Comparison of ENCODE assay signal across 32 cellular contexts in genomic region chr6:19713411-19713810, GRCh38.
"Had no signal": no experiment of that assay in that cellular context is flagged by ENCODE, and none has a peak within 500 bp of the region (broad histone marks: within the 10 kb centered on the region; RNA-seq: fewer than 3 reads in every experiment).

No MANE protein-coding gene starts in this region.

- H3K27ac ChIP-seq: body of pancreas, esophagus muscularis mucosa, ovary, skin epidermis, thoracic aorta, uterus, WERI-Rb-1 had no signal

- DNase-seq: activated CD4-positive, alpha-beta T cell treated with anti-CD3 and anti-CD28 coated beads for 48 hours; activated CD4-positive, alpha-beta T cell treated with anti-CD3 and anti-CD28 coated beads, Interleukin-2, amount 50 U/mL, for 48 hours; activated CD8-positive, alpha-beta memory T cell treated with anti-CD3 and anti-CD28 coated beads for 24 hours; activated effector memory CD4-positive, alpha-beta T cell treated with Interleukin-2 at 50 U/mL for 16 hours; activated naive CD4-positive, alpha-beta T cell treated with Interleukin-2 at 50 U/mL for 16 hours; anterior cingulate cortex; body of pancreas; cortex of kidney; endodermal cell; left cardiac atrium; left ventricle myocardium superior; mucosa of descending colon; ovary; retina; stimulated activated CD4-positive, alpha-beta T cell treated with anti-CD3 and anti-CD28 coated beads, Interleukin-12 subunit alpha, Interleukin-12 subunit beta, amount 100 ng/mL, for 4 hours; stimulated activated CD4-positive, alpha-beta T cell treated with anti-CD3 and anti-CD28 coated beads, Interleukin-4, amount 100 ng/mL, for 24 hours; T-helper 9 cell; trophoblast cell; uterus; WERI-Rb-1 had no signal

- H3K9me3 Mint-ChIP-seq: stimulated activated effector memory CD8-positive, alpha-beta T cell treated with anti-CD3 and anti-CD28 coated beads, Interleukin-12 subunit alpha, Interleukin-12 subunit beta, amount 100 ng/mL, for 72 hours; stimulated activated naive CD8-positive, alpha-beta T cell treated with anti-CD3 and anti-CD28 coated beads, Interleukin-15, Interleukin-2, amounts not matched to agents 100 ng/mL and 50 ng/mL, for 24 hours had no signal

- H3K4me1 Mint-ChIP-seq: stimulated activated effector memory CD8-positive, alpha-beta T cell treated with anti-CD3 and anti-CD28 coated beads, Interleukin-12 subunit alpha, Interleukin-12 subunit beta, amount 100 ng/mL, for 72 hours had no signal

- H3K9me3 ChIP-seq: body of pancreas, esophagus muscularis mucosa, mucosa of descending colon, ovary, thoracic aorta, uterus had no signal

- H3K4me3 Mint-ChIP-seq: activated naive CD8-positive, alpha-beta T cell; endodermal cell; nephron; stimulated activated effector memory CD8-positive, alpha-beta T cell treated with anti-CD3 and anti-CD28 coated beads, Interleukin-12 subunit alpha, Interleukin-12 subunit beta, amount 100 ng/mL, for 72 hours; stimulated activated naive CD8-positive, alpha-beta T cell treated with anti-CD3 and anti-CD28 coated beads, Interleukin-15, Interleukin-2, amounts not matched to agents 100 ng/mL and 50 ng/mL, for 24 hours had no signal

- H3K27me3 ChIP-seq: body of pancreas, esophagus muscularis mucosa, ovary, uterus had no signal

- H3K27me3 Mint-ChIP-seq: activated naive CD8-positive, alpha-beta T cell; progenitor cell of endocrine pancreas; stimulated activated naive CD8-positive, alpha-beta T cell treated with anti-CD3 and anti-CD28 coated beads, Interleukin-15, Interleukin-2, amounts not matched to agents 100 ng/mL and 50 ng/mL, for 24 hours had no signal

- H3K36me3 Mint-ChIP-seq: activated naive CD8-positive, alpha-beta T cell; stimulated activated effector memory CD8-positive, alpha-beta T cell treated with anti-CD3 and anti-CD28 coated beads, Interleukin-12 subunit alpha, Interleukin-12 subunit beta, amount 100 ng/mL, for 72 hours had no signal

- H3K36me3 ChIP-seq: esophagus muscularis mucosa, ovary, thoracic aorta, uterus, WERI-Rb-1 had no signal

- H3K4me3 ChIP-seq: body of pancreas, esophagus muscularis mucosa, mucosa of descending colon, ovary, skin epidermis, thoracic aorta, uterus had no signal

- H3K4me1 ChIP-seq: body of pancreas, uterus had no signal

- ATAC-seq: activated CD4-positive, CD25-positive, alpha-beta regulatory T cell treated with anti-CD3 and anti-CD28 coated beads, Interleukin-2, amount 50 U/mL, for 24 hours; body of pancreas; left cardiac atrium; left ventricle myocardium superior; mucosa of descending colon; sciatic nerve; stimulated activated effector memory CD8-positive, alpha-beta T cell treated with anti-CD3 and anti-CD28 coated beads, Interleukin-12 subunit alpha, Interleukin-12 subunit beta, amount 100 ng/mL, for 72 hours had no signal

- FAIRE-seq: frontal cortex, TTC549 had no signal

- H3K27ac Mint-ChIP-seq: activated naive CD8-positive, alpha-beta T cell; nephron; progenitor cell of endocrine pancreas; stimulated activated effector memory CD8-positive, alpha-beta T cell treated with anti-CD3 and anti-CD28 coated beads, Interleukin-12 subunit alpha, Interleukin-12 subunit beta, amount 100 ng/mL, for 72 hours; stimulated activated naive CD8-positive, alpha-beta T cell treated with anti-CD3 and anti-CD28 coated beads, Interleukin-15, Interleukin-2, amounts not matched to agents 100 ng/mL and 50 ng/mL, for 24 hours had no signal
